34 cellular contexts compared by ENCODE assay signal in the genomic region with DNA sequence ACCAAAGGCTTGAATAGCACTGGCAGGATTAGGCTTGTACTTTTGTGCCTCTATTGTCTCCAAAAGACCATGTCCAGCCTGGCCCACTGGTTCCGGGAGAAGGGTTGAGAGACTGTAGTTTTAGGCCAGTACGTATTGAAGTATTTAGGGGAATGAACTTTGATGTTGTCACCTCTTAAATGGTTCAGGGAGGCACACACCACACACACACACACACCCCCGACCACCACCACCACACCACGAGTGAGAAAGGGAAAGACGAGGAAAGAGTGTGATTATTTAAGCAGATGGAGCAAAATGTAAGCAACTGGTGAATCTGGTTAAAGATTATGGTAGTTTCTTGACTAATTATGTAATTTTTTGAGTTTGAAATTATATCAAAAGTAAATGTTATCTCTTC.
"Had no signal": no experiment of that assay in that cellular context is flagged by ENCODE, and none has a peak within 500 bp of the region (broad histone marks: within the 10 kb centered on the region; RNA-seq: fewer than 3 reads in every experiment).

No MANE protein-coding gene starts in this region.

- H3K9me3 ChIP-seq: ascending aorta, colonic mucosa, gastrocnemius medialis, prostate gland, thoracic aorta, uterus had no signal

- H3K9me3 Mint-ChIP-seq: activated naive CD4-positive, alpha-beta T cell treated with anti-CD3 and anti-CD28 coated beads, Interleukin-2, amount 10 ng/mL, durations not matched to agents 7 days and 5 days; activated naive CD8-positive, alpha-beta T cell treated with anti-CD3 and anti-CD28 coated beads, Interleukin-2, amount 10 ng/mL, durations not matched to agents 7 days and 5 days; activated T-cell treated with anti-CD3 and anti-CD28 coated beads, Interleukin-2, amount 50 U/mL, for 24 hours; brain; stimulated activated effector memory CD8-positive, alpha-beta T cell treated with anti-CD3 and anti-CD28 coated beads, Interleukin-12 subunit alpha, Interleukin-12 subunit beta, amount 100 ng/mL, for 72 hours; stimulated activated naive CD8-positive, alpha-beta T cell treated with anti-CD3 and anti-CD28 coated beads, Interleukin-15, Interleukin-2, amounts not matched to agents 100 ng/mL and 50 ng/mL, for 24 hours; type B pancreatic cell had no signal

- H3K4me3 Mint-ChIP-seq: activated naive CD4-positive, alpha-beta T cell treated with anti-CD3 and anti-CD28 coated beads, Interleukin-2, amount 10 ng/mL, durations not matched to agents 7 days and 5 days; activated naive CD8-positive, alpha-beta T cell treated with anti-CD3 and anti-CD28 coated beads, Interleukin-2, amount 10 ng/mL, durations not matched to agents 7 days and 5 days; activated T-cell treated with anti-CD3 and anti-CD28 coated beads, Interleukin-2, amount 50 U/mL, for 24 hours; brain; stimulated activated effector memory CD8-positive, alpha-beta T cell treated with anti-CD3 and anti-CD28 coated beads, Interleukin-12 subunit alpha, Interleukin-12 subunit beta, amount 100 ng/mL, for 72 hours; stimulated activated naive CD8-positive, alpha-beta T cell treated with anti-CD3 and anti-CD28 coated beads, Interleukin-15, Interleukin-2, amounts not matched to agents 100 ng/mL and 50 ng/mL, for 24 hours; type B pancreatic cell had no signal

- H3K27ac Mint-ChIP-seq: activated naive CD4-positive, alpha-beta T cell treated with anti-CD3 and anti-CD28 coated beads, Interleukin-2, amount 10 ng/mL, durations not matched to agents 7 days and 5 days; activated naive CD8-positive, alpha-beta T cell treated with anti-CD3 and anti-CD28 coated beads, Interleukin-2, amount 10 ng/mL, durations not matched to agents 7 days and 5 days; activated T-cell treated with anti-CD3 and anti-CD28 coated beads, Interleukin-2, amount 50 U/mL, for 24 hours; stimulated activated effector memory CD8-positive, alpha-beta T cell treated with anti-CD3 and anti-CD28 coated beads, Interleukin-12 subunit alpha, Interleukin-12 subunit beta, amount 100 ng/mL, for 72 hours; type B pancreatic cell had no signal

- H3K36me3 ChIP-seq: ascending aorta, cardiac muscle cell, colonic mucosa, gastrocnemius medialis, prostate gland, thoracic aorta, uterus had no signal

- H3K4me3 ChIP-seq: ascending aorta, cardiac muscle cell, colonic mucosa, dorsolateral prefrontal cortex, gastrocnemius medialis, prostate gland, skin epidermis, thoracic aorta, uterus had no signal

- DNase-seq: activated CD4-positive, alpha-beta T cell treated with anti-CD3 and anti-CD28 coated beads for 4 hours; activated CD4-positive, alpha-beta T cell treated with anti-CD3 and anti-CD28 coated beads, Interleukin-2, amount 50 U/mL, for 4 hours; activated CD8-positive, alpha-beta memory T cell treated with anti-CD3 and anti-CD28 coated beads, Interleukin-2, amount 50 U/mL, for 48 hours; activated gamma-delta T cell; activated naive CD4-positive, alpha-beta T cell treated with anti-CD3 and anti-CD28 coated beads, Interleukin-2, amount 10 ng/mL, durations not matched to agents 7 days and 5 days; activated naive CD8-positive, alpha-beta T cell treated with anti-CD3 and anti-CD28 coated beads, Interleukin-2, amount 10 ng/mL, durations not matched to agents 7 days and 5 days; activated T-cell treated with anti-CD3 and anti-CD28 coated beads, Interleukin-2, amount 50 U/mL, for 24 hours; cerebellar nuclear complex; colonic mucosa; dorsolateral prefrontal cortex; effector memory CD4-positive, alpha-beta T cell; erythroblast; gastrocnemius medialis; head of caudate nucleus; hippocampal formation; kidney; left colon; midbrain; naive thymus-derived CD4-positive, alpha-beta T cell; retina; stimulated activated CD4-positive, alpha-beta T cell treated with anti-CD3 and anti-CD28 coated beads, Interleukin-4, amount 100 ng/mL, for 24 hours; T-helper 1 cell; uterus had no signal

- H3K4me1 Mint-ChIP-seq: activated naive CD4-positive, alpha-beta T cell treated with anti-CD3 and anti-CD28 coated beads, Interleukin-2, amount 10 ng/mL, durations not matched to agents 7 days and 5 days had no signal

- H3K27ac ChIP-seq: ascending aorta, cardiac muscle cell, colonic mucosa, dorsolateral prefrontal cortex, gastrocnemius medialis, prostate gland, skin epidermis, thoracic aorta, uterus, VCaP had no signal

- H3K27me3 Mint-ChIP-seq: activated naive CD4-positive, alpha-beta T cell treated with anti-CD3 and anti-CD28 coated beads, Interleukin-2, amount 10 ng/mL, durations not matched to agents 7 days and 5 days; activated naive CD8-positive, alpha-beta T cell treated with anti-CD3 and anti-CD28 coated beads, Interleukin-2, amount 10 ng/mL, durations not matched to agents 7 days and 5 days; activated T-cell treated with anti-CD3 and anti-CD28 coated beads, Interleukin-2, amount 50 U/mL, for 24 hours; brain; naive thymus-derived CD4-positive, alpha-beta T cell; stimulated activated naive CD8-positive, alpha-beta T cell treated with anti-CD3 and anti-CD28 coated beads, Interleukin-15, Interleukin-2, amounts not matched to agents 100 ng/mL and 50 ng/mL, for 24 hours; type B pancreatic cell had no signal

- H3K36me3 Mint-ChIP-seq: type B pancreatic cell had no signal

- H3K27me3 ChIP-seq: ascending aorta, cardiac muscle cell, colonic mucosa, dorsolateral prefrontal cortex, gastrocnemius medialis, uterus had no signal

- H3K4me1 ChIP-seq: colonic mucosa, prostate gland, uterus had no signal

- ATAC-seq: gastrocnemius medialis; left colon; naive thymus-derived CD4-positive, alpha-beta T cell; sciatic nerve; stimulated activated effector memory CD8-positive, alpha-beta T cell treated with anti-CD3 and anti-CD28 coated beads, Interleukin-12 subunit alpha, Interleukin-12 subunit beta, amount 100 ng/mL, for 72 hours had no signal
